In the genomic region with DNA sequence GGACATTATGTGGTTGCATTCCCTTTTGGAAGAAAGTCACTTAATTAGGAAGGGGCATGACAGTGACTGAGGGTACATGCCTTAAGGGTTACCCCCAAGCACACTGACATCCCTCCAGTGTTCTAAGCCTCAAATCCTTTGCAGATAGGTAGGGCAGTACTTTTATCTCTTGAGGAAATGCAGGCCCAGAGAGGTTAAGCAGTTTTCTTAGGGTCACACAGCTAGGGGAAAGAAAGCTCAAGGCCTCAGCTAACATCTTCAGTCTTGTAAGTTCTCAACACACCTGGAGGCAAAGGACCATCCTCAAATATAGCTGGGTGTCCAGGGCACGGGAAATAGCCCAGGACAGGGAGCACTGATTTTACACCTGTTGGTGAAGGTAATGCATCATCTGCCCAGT, we compare ENCODE assay signal across 20 cellular contexts. TPM values are rescaled to one million over a fixed set of nuclear protein-coding genes. Genes with fewer than 3 reads are reported as not detected.
A peak's percentile ranks its signal among the peaks of the same experiment; 100 is the strongest.
DNase-seq lines count a peak whose midpoint lies in the region; ATAC-seq, FAIRE-seq and TF ChIP-seq lines count a peak whose summit lies in the region.
"Had no signal": no experiment of that assay in that cellular context is flagged by ENCODE, and none has a peak within 500 bp of the region (broad histone marks: within the 10 kb centered on the region; RNA-seq: fewer than 3 reads in every experiment).

No MANE protein-coding gene starts in this region.

- no peak for TF ChIP-seq EP300 in K562 (IDR thresholded peaks at IDR 0.05; ENCODE audit: low read length)

- no peak overlapping the region for H3K9ac ChIP-seq in K562 (ENCODE audit: insufficient read depth in 1 of 2, low read depth in 2 of 2, low read length in 2 of 2)
- no peak overlapping the region for H3K9ac ChIP-seq in mesendoderm (ENCODE audit: low read length)

- no peak overlapping the region for H3K4ac ChIP-seq in mesendoderm (ENCODE audit: low read depth, low read length)

- TF ChIP-seq CTCF in heart right ventricle (IDR thresholded peaks at IDR 0.05) (no peak), K562 (IDR thresholded peaks at IDR 0.05 in 2 of 3, conservative IDR thresholded peaks at IDR 0.05 in 1 of 3; ENCODE audit: insufficient read depth in 2 of 3, low read depth in 1 of 3, low read length in 3 of 3) (no peak)

- H3K9me3 ChIP-seq in heart right ventricle = no peaks in the 10 kb centered on the region
- H3K9me3 ChIP-seq in K562 (replicated peaks; ENCODE audit: control insufficient read depth, insufficient read depth, low read depth, low read length) = no peaks in the 10 kb centered on the region
- H3K9me3 ChIP-seq: BLaER1 treated with 17β-estradiol and CSF1 and Interleukin-3, amounts not matched to agents 10 nM and 100 nM had no signal

- H2AFZ ChIP-seq in K562 (ENCODE audit: low read depth, low read length) = no peak overlapping the region

- no peak overlapping the region for H3K4me3 Mint-ChIP-seq in stimulated activated memory B cell treated with anti-CD40 and anti-IgM and Interleukin-4, amounts not matched to agents 10 μg/mL and 1 μg/mL and 100 μg/mL, for 72 hours
- H3K4me3 Mint-ChIP-seq: CD8-positive, alpha-beta memory T cell had no signal

- H3K36me3 ChIP-seq in heart right ventricle = no peaks in the 10 kb centered on the region
- H3K36me3 ChIP-seq in K562 (ENCODE audit: control insufficient read depth, insufficient read depth, low read length) = no peaks in the 10 kb centered on the region
- H3K36me3 ChIP-seq in mesendoderm (ENCODE audit: control insufficient read depth, insufficient read depth, low read length) = no peaks in the 10 kb centered on the region
- H3K36me3 ChIP-seq: BLaER1 treated with 17β-estradiol and CSF1 and Interleukin-3, amounts not matched to agents 10 nM and 100 nM had no signal

- H3K4me1 ChIP-seq in heart right ventricle (peaks cover 5 to 92% (median 42%) of the 10 kb centered on the region in 9 donors), K562 (replicated peaks in 1 of 2; ENCODE audit: control insufficient read depth in 2 of 2, insufficient read depth in 2 of 2, low read length in 2 of 2) (no peaks in the 10 kb centered on the region; a peak in 1 of 5 replicates), mesendoderm (ENCODE audit: control insufficient read depth, low read depth, low read length) (peaks cover 7% of the 10 kb centered on the region)

- BruUV-seq in K562 (replicated peaks; lab: Mats Ljungman, UMichigan) = no TSS peak

- no peak overlapping the region for H3K27ac Mint-ChIP-seq in stimulated activated memory B cell treated with anti-CD40 and anti-IgM and Interleukin-4, amounts not matched to agents 10 μg/mL and 1 μg/mL and 100 μg/mL, for 72 hours

- intact Hi-C loops in heart right ventricle (cut with DNase I) = no loop called here
- intact Hi-C loops in left ventricle myocardium superior (cut with micrococcal nuclease) = no loop called here
- intact Hi-C loops in K562 (cut with micrococcal nuclease) = no loop called here

- peak overlapping the region in 6 of 10 donors; percentile 69 to 87 (median 78) for H3K27ac ChIP-seq in heart right ventricle
- H3K27ac ChIP-seq in K562 (ENCODE audit: extremely low read depth, low read depth, low read length) = no peak overlapping the region
- H3K27ac ChIP-seq in mesendoderm (ENCODE audit: low read depth, low read length) = peak overlapping the region; percentile 21

- peak overlapping the region; percentile 44 for H3K18ac ChIP-seq in mesendoderm (ENCODE audit: low read length)

- TF ChIP-seq POLR2A in K562 (conservative IDR thresholded peaks at IDR 0.05) = no peak

- H4K8ac ChIP-seq in mesendoderm (ENCODE audit: low read depth, low read length) = no peak overlapping the region

- POLR2A ChIA-PET in K562 (lab: Yijun Ruan, JAX) = no interaction called here

- H3K27me3 Mint-ChIP-seq in stimulated activated memory B cell treated with anti-CD40 and anti-IgM and Interleukin-4, amounts not matched to agents 10 μg/mL and 1 μg/mL and 100 μg/mL, for 72 hours = peaks cover 15% of the 10 kb centered on the region

- no peak for FAIRE-seq in K562 (lab: Jason Lieb, UNC)
- FAIRE-seq: A204.1 had no signal

- H3K79me1 ChIP-seq in mesendoderm (ENCODE audit: low read length) = peaks cover 14% of the 10 kb centered on the region

- H3K9me3 Mint-ChIP-seq in stimulated activated memory B cell treated with anti-CD40 and anti-IgM and Interleukin-4, amounts not matched to agents 10 μg/mL and 1 μg/mL and 100 μg/mL, for 72 hours = no peaks in the 10 kb centered on the region

- 91 to 98% methylated on average over 1 of the region's 1 CpG for WGBS in heart right ventricle, 2 donors
- 0% methylated on average over 1 of the region's 1 CpG for WGBS in K562 (ENCODE audit: insufficient coverage, low coverage, missing lambda C conversion rate)
- WGBS in mesendoderm (ENCODE audit: extremely low coverage, insufficient coverage, low lambda C conversion rate) = no CpG with 5 or more reads among the region's 1 CpG

- no peaks in the 10 kb centered on the region for H3K27me3 ChIP-seq in heart right ventricle
- peaks cover 5 to 28% of the 10 kb centered on the region in 2 experiments; a peak in 3 of 5 replicates for H3K27me3 ChIP-seq in K562 (ENCODE audit: control insufficient read depth in 2 of 2, insufficient read depth in 2 of 2, low read length in 2 of 2)
- no peaks in the 10 kb centered on the region for H3K27me3 ChIP-seq in mesendoderm (ENCODE audit: insufficient read depth, low read length, poor library complexity)
- H3K27me3 ChIP-seq: BLaER1 treated with 17β-estradiol and CSF1 and Interleukin-3, amounts not matched to agents 10 nM and 100 nM had no signal

- no peak overlapping the region for H2AK5ac ChIP-seq in mesendoderm (ENCODE audit: low read length)

- TF ChIP-seq RAD21 in K562 (CRISPR knock-in tag; conservative IDR thresholded peaks at IDR 0.05 in 1 of 2, IDR thresholded peaks at IDR 0.05 in 1 of 2) = no peak

- no peak overlapping the region for H3K56ac ChIP-seq in mesendoderm (ENCODE audit: low read length)

- in situ Hi-C loops in K562 (cut with MboI) = no loop called here

- ATAC-seq in heart right ventricle (no peak), left ventricle myocardium superior (no peak), K562 (no peak)
- ATAC-seq in stimulated activated memory B cell treated with anti-CD40 and anti-IgM and Interleukin-4, amounts not matched to agents 10 μg/mL and 1 μg/mL and 100 μg/mL, for 72 hours = no peak
- ATAC-seq: HCT116, PC-3, Right ventricle myocardium inferior had no signal

- H2BK5ac ChIP-seq in mesendoderm (ENCODE audit: low read length) = no peak overlapping the region

- H4K5ac ChIP-seq in mesendoderm (ENCODE audit: low read length) = no peak overlapping the region

- H4K20me1 ChIP-seq in K562 (replicated peaks; ENCODE audit: control insufficient read depth, insufficient read depth, low read length) = no peaks in the 10 kb centered on the region
- H4K20me1 ChIP-seq: BLaER1 treated with 17β-estradiol and CSF1 and Interleukin-3, amounts not matched to agents 10 nM and 100 nM had no signal

- H3K4me2 ChIP-seq in K562 (ENCODE audit: insufficient read depth, low read length) = no peak overlapping the region
- no peak overlapping the region for H3K4me2 ChIP-seq in mesendoderm (ENCODE audit: low read length)

- no peaks in the 10 kb centered on the region for H3K4me1 Mint-ChIP-seq in stimulated activated memory B cell treated with anti-CD40 and anti-IgM and Interleukin-4, amounts not matched to agents 10 μg/mL and 1 μg/mL and 100 μg/mL, for 72 hours

- no peaks in the 10 kb centered on the region for H3K36me3 Mint-ChIP-seq in stimulated activated memory B cell treated with anti-CD40 and anti-IgM and Interleukin-4, amounts not matched to agents 10 μg/mL and 1 μg/mL and 100 μg/mL, for 72 hours
- H3K36me3 Mint-ChIP-seq: CD8-positive, alpha-beta memory T cell had no signal

- no peaks in the 10 kb centered on the region for H3K9me1 ChIP-seq in K562 (ENCODE audit: control insufficient read depth, insufficient read depth, low read length)

- H3K23ac ChIP-seq in mesendoderm (ENCODE audit: low read length) = no peak overlapping the region

- H3K79me2 ChIP-seq in K562 (ENCODE audit: control insufficient read depth, insufficient read depth, low read length) = no peaks in the 10 kb centered on the region
- H3K79me2 ChIP-seq in mesendoderm (ENCODE audit: control insufficient read depth, insufficient read depth, low read length) = peaks cover 4% of the 10 kb centered on the region

- CTCF ChIA-PET in K562 (lab: Yijun Ruan, JAX; ENCODE audit: low intra/inter-chr PET ratio) = no interaction called here

- no peak overlapping the region for H2BK120ac ChIP-seq in mesendoderm (ENCODE audit: low read depth, low read length)

- DNase-seq in heart right ventricle = no peak
- DNase-seq in left ventricle myocardium superior = no peak
- no peak for DNase-seq in K562 (ENCODE audit: extremely low read depth in 1 of 4, low spot score in 3 of 4)
- no peak for DNase-seq in mesendoderm
- no peak for DNase-seq in NK-92 treated with Interleukin-12 subunit alpha and Interleukin-12 subunit beta, amount 100 ng/mL, for 24 hours (lab: John Stamatoyannopoulos, UW)
- no peak for DNase-seq in RPMI8226
- DNase-seq: CD8-positive, alpha-beta memory T cell; DMS79 treated with DMSO at 0.1 percent for 48 hours; MV-4-11; NCI-H1417 treated with DMSO at 0.1 percent for 48 hours; NCI-H1930; NCI-H748 treated with DMSO at 0.1 percent for 48 hours; PC-3 had no signal

- no peak overlapping the region for H2BK15ac ChIP-seq in mesendoderm (replicated peaks; ENCODE audit: low read depth)

- H3K4me3 ChIP-seq in heart right ventricle (no peak overlapping the region), K562 (no peak overlapping the region), mesendoderm (ENCODE audit: low read length) (no peak overlapping the region)
- H3K4me3 ChIP-seq: BLaER1 treated with 17β-estradiol and CSF1 and Interleukin-3, amounts not matched to agents 10 nM and 100 nM had no signal

RNA-seq across cellular contexts. Expression of a gene that starts 31.6 kb away (rescaled TPM):
- total RNA-seq in heart right ventricle (10 to 100 TPM in 9 of 10 donors, 1 to 10 TPM in 1; 8.9 to 26.2 (median 14.0) TPM), left ventricle myocardium superior (11.6 TPM), K562 (2014; rRNA removed) (not detected in 2 replicates), K562 (2014; rRNA removed; fragmentation: Illumina TruSeq; extraction: Trizol) (0.03 TPM in 1 of 2 replicates, not detected in the other), K562 (2015; rRNA removed; fragmentation: Illumina TruSeq; extraction: Trizol) (not detected in 2 replicates), K562 (2021) (0.11 TPM in 2 replicates)
- polyA plus RNA-seq in heart right ventricle (1 to 10 TPM; 2.9 to 5.7 TPM), K562 (2011; rRNA removed) (under 0.01 TPM in 1 of 2 replicates, not detected in the other), K562 (2014; fragmentation: Illumina TruSeq; extraction: Trizol) (0.01 TPM in 1 of 2 replicates, not detected in the other), K562 (2014; fragmentation: Nextera tagmentation; extraction: Ambion mirVana) (not detected), K562 (2014; rRNA removed) (0.03 TPM in 1 of 2 replicates, not detected in the other)
- total RNA-seq in K562 (2011; cell fraction: chromatin; rRNA removed; ENCODE audit: low replicate concordance) = 0.09 TPM in 2 replicates
- 0.13 and 0.17 TPM in 2 replicates for total RNA-seq in K562 (2011; cell fraction: nucleolus; rRNA removed)
- 0.15 TPM in 2 replicates for total RNA-seq in K562 (2011; cell fraction: nucleoplasm; rRNA removed)
- polyA plus RNA-seq in K562 (2011; cell fraction: cytosol; rRNA removed) = under 0.01 and 0.01 TPM in 2 replicates
- polyA plus RNA-seq in K562 (2011; cell fraction: nucleus; rRNA removed) = 0.01 TPM in 1 of 2 replicates, not detected in the other
- 0.01 and 0.07 TPM in 2 replicates for polyA plus RNA-seq in K562 (2012)
- polyA minus RNA-seq in K562 (2011; rRNA and poly(A)+ RNA removed) = 0.04 TPM in 1 of 2 replicates, not detected in the other
- 0.18 TPM in 1 of 2 replicates, not detected in the other for polyA minus RNA-seq in K562 (2011; cell fraction: cytosol; rRNA and poly(A)+ RNA removed)
- polyA minus RNA-seq in K562 (2011; cell fraction: nucleus; rRNA and poly(A)+ RNA removed) = 0.11 TPM in 1 of 2 replicates, not detected in the other
- polyA plus RNA-seq in mesendoderm (2013, experiment 1 of 2) = 11.9 TPM
- 12.3 TPM for polyA plus RNA-seq in mesendoderm (2013, experiment 2 of 2)

RNA-seq across cellular contexts. Expression of a gene that starts 37.6 kb away (rescaled TPM):
- total RNA-seq in heart right ventricle (not detected), left ventricle myocardium superior (not detected), K562 (2014; rRNA removed) (not detected in 2 replicates), K562 (2014; rRNA removed; fragmentation: Illumina TruSeq; extraction: Trizol) (not detected in 2 replicates), K562 (2015; rRNA removed; fragmentation: Illumina TruSeq; extraction: Trizol) (not detected in 2 replicates), K562 (2021) (not detected in 2 replicates)
- polyA plus RNA-seq in heart right ventricle (not detected), K562 (2011; rRNA removed) (not detected in 2 replicates), K562 (2014; fragmentation: Illumina TruSeq; extraction: Trizol) (not detected in 2 replicates), K562 (2014; fragmentation: Nextera tagmentation; extraction: Ambion mirVana) (not detected), K562 (2014; rRNA removed) (not detected in 2 replicates)
- not detected in 2 replicates for total RNA-seq in K562 (2011; cell fraction: chromatin; rRNA removed; ENCODE audit: low replicate concordance)
- total RNA-seq in K562 (2011; cell fraction: nucleolus; rRNA removed) = not detected in 2 replicates
- total RNA-seq in K562 (2011; cell fraction: nucleoplasm; rRNA removed) = not detected in 2 replicates
- not detected in 2 replicates for polyA plus RNA-seq in K562 (2011; cell fraction: cytosol; rRNA removed)
- polyA plus RNA-seq in K562 (2011; cell fraction: nucleus; rRNA removed) = not detected in 2 replicates
- not detected in 2 replicates for polyA plus RNA-seq in K562 (2012)
- polyA minus RNA-seq in K562 (2011; rRNA and poly(A)+ RNA removed) = not detected in 2 replicates
- polyA minus RNA-seq in K562 (2011; cell fraction: cytosol; rRNA and poly(A)+ RNA removed) = not detected in 2 replicates
- not detected in 2 replicates for polyA minus RNA-seq in K562 (2011; cell fraction: nucleus; rRNA and poly(A)+ RNA removed)
- not detected for polyA plus RNA-seq in mesendoderm (2013, experiment 1 of 2)
- not detected for polyA plus RNA-seq in mesendoderm (2013, experiment 2 of 2)
- total RNA-seq: CD8-positive, alpha-beta memory T cell; G401; NCI-H460; PC-3; Right ventricle myocardium inferior had no signal
- polyA plus RNA-seq: CD8-positive, alpha-beta memory T cell had no signal

Comparison
In these comparisons a context has a peak if more than half of its experiments do, and no peak if none do; other contexts are left out.
1. RNA of a gene that starts 31.6 kb away (total RNA-seq): 8.9 to 26.2 TPM in heart right ventricle and 11.6 TPM in left ventricle myocardium superior (single experiment); 0.03 to 0.17 TPM in K562; every median in the first group is over 4 times any median in the second.